Comparison of ENCODE assay signal across 9 cellular contexts in the genomic region with DNA sequence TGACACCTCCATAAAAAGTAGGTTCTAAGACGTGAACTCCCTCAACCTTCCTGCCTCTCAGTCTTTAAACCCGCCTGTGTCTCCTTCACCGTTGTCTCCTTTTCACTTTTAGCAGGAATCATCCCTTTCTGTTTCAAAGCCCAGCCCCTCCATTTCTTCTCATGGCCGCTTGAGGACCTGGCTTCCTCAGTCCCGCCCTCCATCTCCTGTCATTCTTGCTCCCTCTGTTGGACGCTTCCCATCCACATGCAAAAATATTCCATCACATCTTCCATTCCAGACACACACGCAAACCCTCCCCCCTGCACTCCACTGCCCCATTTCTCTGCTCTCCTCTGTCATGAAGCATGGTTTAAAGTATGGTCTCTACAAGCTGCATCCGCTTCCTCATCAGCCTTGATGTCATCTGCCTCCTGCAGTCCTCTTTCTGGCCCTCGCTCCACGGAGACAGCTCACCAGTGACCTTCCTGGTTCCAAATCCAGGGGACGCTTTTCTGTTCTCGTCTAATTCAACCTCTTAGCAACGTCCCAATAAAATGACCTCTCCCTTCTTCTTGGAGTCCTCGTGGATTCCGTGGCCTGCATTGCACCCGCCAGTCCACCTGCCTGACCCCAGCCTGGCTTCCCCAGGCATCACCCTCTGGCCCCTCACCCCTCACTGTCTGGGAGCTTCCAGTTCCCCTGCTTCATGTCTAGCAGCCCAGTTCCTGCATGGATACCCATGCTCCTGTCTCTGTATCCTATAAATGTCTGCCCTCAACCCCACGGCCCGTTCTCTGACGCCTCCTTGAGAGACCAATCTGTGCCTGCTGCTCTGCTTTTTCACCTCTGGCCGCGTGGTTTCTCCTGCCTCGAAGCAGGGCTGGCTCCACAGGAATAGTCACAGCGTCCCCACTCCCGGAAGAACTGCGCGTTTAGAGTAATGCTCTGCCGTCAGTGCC. TPM values are rescaled to one million over a fixed set of nuclear protein-coding genes. Genes with fewer than 3 reads are reported as not detected.
DNase-seq lines count a peak whose midpoint lies in the region; FAIRE-seq and TF ChIP-seq lines count a peak whose summit lies in the region.
"Had no signal": no experiment of that assay in that cellular context is flagged by ENCODE, and none has a peak within 500 bp of the region (broad histone marks: within the 10 kb centered on the region; RNA-seq: fewer than 3 reads in every experiment).

No MANE protein-coding gene starts in this region.

- H3K4me1 Mint-ChIP-seq in HFFc6 (ENCODE audit: low read depth) (peaks cover 22% of the 10 kb centered on the region), nephron (peaks cover 27% of the 10 kb centered on the region)

- H3K9me3 Mint-ChIP-seq in HFFc6 = no peaks in the 10 kb centered on the region
- no peaks in the 10 kb centered on the region for H3K9me3 Mint-ChIP-seq in nephron

- TF ChIP-seq CTCF in AG10803 (conservative IDR thresholded peaks at IDR 0.05; ENCODE audit: low read length) = peak; percentile 73
- peak; percentile 80 for TF ChIP-seq CTCF in HFFc6 (IDR thresholded peaks at IDR 0.05)
- TF ChIP-seq CTCF in epithelial cell of esophagus (IDR thresholded peaks at IDR 0.05; ENCODE audit: insufficient read depth, low read depth, low read length, missing control alignments) = peak; percentile 78
- TF ChIP-seq CTCF in nephron (IDR thresholded peaks at IDR 0.05; ENCODE audit: unreplicated experiment in 3 of 3) = peak; percentile 50 to 69 (median 63)

- no peak for TF ChIP-seq POLR2A in GM12892 (IDR thresholded peaks at IDR 0.05; ENCODE audit: low read depth, low read length)

- H3K36me3 Mint-ChIP-seq in HFFc6 (ENCODE audit: low read depth) (no peaks in the 10 kb centered on the region; the same call in 1 of the 2 replicates), nephron (ENCODE audit: low read depth) (no peaks in the 10 kb centered on the region)

- H3K27ac Mint-ChIP-seq in HFFc6 (peak overlapping the region; percentile 65), nephron (peak overlapping the region; percentile 56 to 89 (median 71))

- H3K4me3 Mint-ChIP-seq in HFFc6 (peak overlapping the region; percentile 57), nephron (no peak overlapping the region)

- H3K27me3 Mint-ChIP-seq in HFFc6 (ENCODE audit: insufficient read depth) (peaks cover 2% of the 10 kb centered on the region), nephron (ENCODE audit: low read depth) (peaks cover 9% of the 10 kb centered on the region)

- no peak for FAIRE-seq in GM12892 (lab: Jason Lieb, UNC)
- FAIRE-seq: colon had no signal

- H3K4me3 ChIP-seq in AG10803 (ENCODE audit: low read length) = no peak overlapping the region
- H3K4me3 ChIP-seq in epithelial cell of esophagus (ENCODE audit: low read length) = no peak overlapping the region

- peak; percentile 83 for DNase-seq in AG10803 (ENCODE audit: low read depth)
- peak; percentile 71 for DNase-seq in HFFc6
- DNase-seq in RPMI8226 = peak; percentile 53
- peak; percentile 81 for DNase-seq in epithelial cell of esophagus (ENCODE audit: low read depth)
- DNase-seq in effector CD8-positive, alpha-beta T cell (lab: John Stamatoyannopoulos, UW) = no peak
- no peak for DNase-seq in GM12892 (ENCODE audit: insufficient read length)
- no peak for DNase-seq in mesenteric fat pad (ENCODE audit: low spot score)

RNA-seq across cellular contexts. Expression of a gene that starts 26.2 kb away (rescaled TPM):
- total RNA-seq in HFFc6 (2021; fragmentation: NEBNext Ultra II Directional; extraction: Animal tissue kit (Norgen Biotek cat#: 25700)) = 10 to 100 TPM; 43.1 to 48.4 (median 46.6) TPM
- 11.2 TPM for polyA plus RNA-seq in GM12892 (2012; ENCODE audit: missing spikeins)
- 92.0 TPM for total RNA-seq in mesenteric fat pad

RNA-seq across cellular contexts. Expression of a gene that starts 37.9 kb away (rescaled TPM):
- 10 to 100 TPM; 54.0 to 76.3 (median 59.1) TPM for total RNA-seq in HFFc6 (2021; fragmentation: NEBNext Ultra II Directional; extraction: Animal tissue kit (Norgen Biotek cat#: 25700))
- 158 TPM for polyA plus RNA-seq in GM12892 (2012; ENCODE audit: missing spikeins)
- 78.6 TPM for total RNA-seq in mesenteric fat pad

RNA-seq across cellular contexts. Expression of a gene that starts 46.8 kb away (rescaled TPM):
- total RNA-seq in HFFc6 (2021; fragmentation: NEBNext Ultra II Directional; extraction: Animal tissue kit (Norgen Biotek cat#: 25700)) = 10 to 100 TPM; 18.4 to 23.6 (median 21.3) TPM
- polyA plus RNA-seq in GM12892 (2012; ENCODE audit: missing spikeins) = 0.89 TPM
- total RNA-seq in mesenteric fat pad = 52.8 TPM

Comparison
In these comparisons a context has a peak if more than half of its experiments do, and no peak if none do; other contexts are left out.
1. DNase-seq: peak in AG10803 (single experiment), HFFc6 (single experiment), RPMI8226 (single experiment) and epithelial cell of esophagus (single experiment); none in effector CD8-positive, alpha-beta T cell (single experiment), GM12892 (single experiment) and mesenteric fat pad (single experiment).
2. Peak in every context shown above with its lines, with median percentiles within 50 percentile points of each other: CTCF ChIP-seq.